ENCODE assay signal across 1 cellular context in the genomic region with DNA sequence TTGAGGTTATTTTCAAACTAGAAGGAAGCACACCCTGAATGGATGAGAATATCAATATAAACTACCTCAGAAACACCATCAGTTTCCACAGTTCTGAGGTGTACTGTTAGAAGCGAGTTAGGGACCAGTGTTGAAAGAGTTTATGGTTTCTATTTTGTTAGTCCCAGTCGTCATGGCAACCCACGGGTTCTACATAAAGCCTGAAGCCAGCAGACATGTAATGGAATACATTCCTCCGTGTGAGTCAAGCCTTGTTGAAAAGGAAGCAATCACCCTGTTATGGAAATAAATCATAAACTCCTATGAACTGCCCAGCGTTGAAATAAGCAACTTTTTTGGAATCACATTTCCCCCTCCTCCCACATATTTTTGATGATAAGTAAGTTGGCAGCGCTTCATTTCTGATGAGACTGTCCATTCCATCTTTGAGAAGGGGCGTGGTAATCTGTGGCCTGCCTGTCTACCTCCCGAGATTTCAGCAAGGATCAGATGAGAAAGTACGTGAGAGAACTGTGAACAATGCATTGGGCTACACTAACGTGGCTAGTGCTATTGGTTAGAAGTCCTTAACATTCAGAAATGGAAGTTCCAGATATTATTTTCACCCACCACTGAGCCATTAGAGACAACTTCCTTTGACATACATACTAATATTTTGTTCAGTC.
TF ChIP-seq lines count a peak whose summit lies in the region.

No MANE protein-coding gene starts in this region.

TF ChIP-seq in A549, 52 proteins besides CTCF, POLR2A, EP300 and RAD21:
- TF ChIP-seq CBX8 (IDR thresholded peaks at IDR 0.05) (no peak), HOXA7 (CRISPR knock-in tag; IDR thresholded peaks at IDR 0.05) (no peak), TP53 (CRISPR knock-in tag; IDR thresholded peaks at IDR 0.05) (no peak), CHD4 (IDR thresholded peaks at IDR 0.05; ENCODE audit: borderline replicate concordance) (no peak), MAZ (IDR thresholded peaks at IDR 0.05; ENCODE audit: borderline replicate concordance, low read depth, low read length) (no peak)
